13 cellular contexts compared by ENCODE assay signal in genomic region chr3:24160424-24160823, GRCh38.
DNase-seq lines count a peak whose midpoint lies in the region; TF ChIP-seq lines count a peak whose summit lies in the region.
"Had no signal": no experiment of that assay in that cellular context is flagged by ENCODE, and none has a peak within 500 bp of the region (broad histone marks: within the 10 kb centered on the region; RNA-seq: fewer than 3 reads in every experiment).

No MANE protein-coding gene starts in this region.

- no peak overlapping the region for H3K4me3 Mint-ChIP-seq in nephron progenitor cell
- H3K4me3 Mint-ChIP-seq: naive B cell, T-helper 17 cell had no signal

- H3K9me3 Mint-ChIP-seq in nephron progenitor cell, result no peaks in the 10 kb centered on the region

- no peak overlapping the region for H3K27ac Mint-ChIP-seq in nephron progenitor cell
- H3K27ac Mint-ChIP-seq: T-helper 17 cell had no signal

- TF ChIP-seq CTCF in nephron progenitor cell (IDR thresholded peaks at IDR 0.05), result no peak
- TF ChIP-seq CTCF in GM13976 (IDR thresholded peaks at IDR 0.05; ENCODE audit: borderline replicate concordance, control extremely low read depth, extremely low read depth, insufficient read depth, missing control alignments), result no peak

- in situ Hi-C loops in Caki2 (cut with HindIII; ENCODE audit: low pct_unique_long_range_greater_than_20kb, low sequenced_read_pairs), result no loop called here
- in situ Hi-C loops in GM13976 (cut with MboI; ENCODE audit: low sequenced_read_pairs, unreplicated experiment), result no loop called here

- H3K27me3 Mint-ChIP-seq in nephron progenitor cell (ENCODE audit: low read depth, poor library complexity), result peaks cover 21% of the 10 kb centered on the region

- H3K36me3 Mint-ChIP-seq in nephron progenitor cell (ENCODE audit: low read depth), result no peaks in the 10 kb centered on the region

- DNase-seq in Caki2 (ENCODE audit: low read depth) (peak; percentile 16), LHCN-M2 (ENCODE audit: low read depth) (peak; percentile 37), ecto neural progenitor cell (ENCODE audit: low spot score) (peak; percentile 54), nephron progenitor cell (peak; percentile 59), anterior cingulate cortex (lab: John Stamatoyannopoulos, UW) (no peak), GM13976 (ENCODE audit: low spot score) (no peak), NCI-H510A (lab: John Stamatoyannopoulos, UW) (no peak), hippocampal formation (lab: John Stamatoyannopoulos, UW) (no peak)
- DNase-seq: activated CD4-positive, alpha-beta T cell treated with anti-CD3 and anti-CD28 coated beads for 48 hours; activated T-cell treated with anti-CD3 and anti-CD28 coated beads, Interleukin-2, amount 50 U/mL, for 48 hours; naive B cell; NCI-H524; T-helper 17 cell had no signal

- H3K4me1 Mint-ChIP-seq in nephron progenitor cell, result no peaks in the 10 kb centered on the region

Comparison
In these comparisons a context has a peak if more than half of its experiments do, and no peak if none do; other contexts are left out.
1. DNase-seq: peak in Caki2 (single experiment), LHCN-M2 (single experiment), ecto neural progenitor cell (single experiment) and nephron progenitor cell (single experiment); none in anterior cingulate cortex (0 of 58), GM13976 (single experiment), NCI-H510A (single experiment) and hippocampal formation (0 of 2).